Comparison of ENCODE assay signal across 11 cellular contexts in genomic region chr5:125575561-125576504, GRCh38.
A peak's percentile ranks its signal among the peaks of the same experiment; 100 is the strongest.
DNase-seq lines count a peak whose midpoint lies in the region; ATAC-seq and TF ChIP-seq lines count a peak whose summit lies in the region.
"Had no signal": no experiment of that assay in that cellular context is flagged by ENCODE, and none has a peak within 500 bp of the region (broad histone marks: within the 10 kb centered on the region; RNA-seq: fewer than 3 reads in every experiment).

No MANE protein-coding gene starts in this region.

- H3K9me3 Mint-ChIP-seq in activated T-cell treated with anti-CD3 and anti-CD28 coated beads, Interleukin-2, amount 50 U/mL, for 72 hours: peaks cover 0 to 4% of the 10 kb centered on the region in 2 donors

- no peaks in the 10 kb centered on the region for H3K9me3 ChIP-seq in smooth muscle cell (replicated peaks; ENCODE audit: low read depth)
- H3K9me3 ChIP-seq: adrenal gland, MG63 had no signal

- no peaks in the 10 kb centered on the region for H3K79me2 ChIP-seq in smooth muscle cell (ENCODE audit: low read depth)

- peaks cover 25% of the 10 kb centered on the region for H3K4me1 ChIP-seq in smooth muscle cell (ENCODE audit: low read depth)

- no peak overlapping the region for H3K9ac ChIP-seq in smooth muscle cell (ENCODE audit: low read depth)

- no peaks in the 10 kb centered on the region for H3K36me3 ChIP-seq in smooth muscle cell (ENCODE audit: low read depth)
- H3K36me3 ChIP-seq: adrenal gland, MG63 had no signal

- no peak for ATAC-seq in activated T-cell treated with anti-CD3 and anti-CD28 coated beads, Interleukin-2, amount 50 U/mL, for 72 hours (replicated peaks in 1 of 2)
- ATAC-seq in HG03045 (IDR thresholded peaks at IDR 0.05; ENCODE audit: unreplicated experiment): no peak

- TF ChIP-seq POLR2A in erythroblast (IDR thresholded peaks at IDR 0.05; ENCODE audit: low read length): no peak

- H3K4me1 Mint-ChIP-seq in activated T-cell treated with anti-CD3 and anti-CD28 coated beads, Interleukin-2, amount 50 U/mL, for 72 hours (ENCODE audit: low read depth): no peaks in the 10 kb centered on the region

- peaks cover 13% of the 10 kb centered on the region for H3F3A ChIP-seq in smooth muscle cell (ENCODE audit: low read depth)

- H4K20me1 ChIP-seq in smooth muscle cell (ENCODE audit: low read depth): no peaks in the 10 kb centered on the region

- peaks cover 0 to 1% of the 10 kb centered on the region in 2 donors for H3K36me3 Mint-ChIP-seq in activated T-cell treated with anti-CD3 and anti-CD28 coated beads, Interleukin-2, amount 50 U/mL, for 72 hours (ENCODE audit: insufficient read depth in 2 of 2)

- peak; percentile 80 for DNase-seq in NCI-H1092 treated with DMSO at 0.1 percent for 48 hours (lab: John Stamatoyannopoulos, UW)
- peak; percentile 82 to 85 for DNase-seq in SHP77 (lab: John Stamatoyannopoulos, UW)
- peak; percentile 53 to 63 for DNase-seq in hippocampal formation (lab: John Stamatoyannopoulos, UW)
- DNase-seq in smooth muscle cell (lab: John Stamatoyannopoulos, UW; ENCODE audit: unreplicated experiment): peak; percentile 7
- DNase-seq in cerebellar nuclear complex (lab: John Stamatoyannopoulos, UW): no peak
- no peak for DNase-seq in erythroblast (lab: John Stamatoyannopoulos, UW)
- DNase-seq in activated T-cell treated with anti-CD3 and anti-CD28 coated beads, Interleukin-2, amount 50 U/mL, for 72 hours: no peak
- DNase-seq: MG63; stimulated activated CD4-positive, alpha-beta T cell treated with anti-CD3 and anti-CD28 coated beads, Interleukin-4, amount 100 ng/mL, for 1 hour had no signal

- TF ChIP-seq CTCF in smooth muscle cell (IDR thresholded peaks at IDR 0.05; ENCODE audit: borderline replicate concordance, insufficient read depth, poor library complexity, severe bottlenecking): no peak

- H3K27me3 ChIP-seq in smooth muscle cell (ENCODE audit: low read depth): no peaks in the 10 kb centered on the region
- H3K27me3 ChIP-seq: adrenal gland, MG63 had no signal

- no peak overlapping the region for H3K4me3 Mint-ChIP-seq in activated T-cell treated with anti-CD3 and anti-CD28 coated beads, Interleukin-2, amount 50 U/mL, for 72 hours

- H3K4me3 ChIP-seq in smooth muscle cell: peak overlapping the region; percentile 3
- H3K4me3 ChIP-seq: adrenal gland, MG63 had no signal

- H2AFZ ChIP-seq in smooth muscle cell (ENCODE audit: low read depth): no peak overlapping the region

- H3K27me3 Mint-ChIP-seq in activated T-cell treated with anti-CD3 and anti-CD28 coated beads, Interleukin-2, amount 50 U/mL, for 72 hours (ENCODE audit: low read depth): no peaks in the 10 kb centered on the region

- peak overlapping the region; percentile 69 for H3K4me2 ChIP-seq in smooth muscle cell

- peak overlapping the region; percentile 19 for H3K27ac ChIP-seq in smooth muscle cell (ENCODE audit: low read depth)
- H3K27ac ChIP-seq: adrenal gland had no signal

- H3K27ac Mint-ChIP-seq in activated T-cell treated with anti-CD3 and anti-CD28 coated beads, Interleukin-2, amount 50 U/mL, for 72 hours: no peak overlapping the region

- 15% methylated on average over 7 of the region's 7 CpGs for WGBS in smooth muscle cell (ENCODE audit: low lambda C conversion rate)

Comparison
In these comparisons a context has a peak if more than half of its experiments do, and no peak if none do; other contexts are left out.
1. DNase-seq: peak in NCI-H1092 treated with DMSO at 0.1 percent for 48 hours (single experiment), SHP77 (2 of 2), hippocampal formation (2 of 2) and smooth muscle cell (single experiment); none in cerebellar nuclear complex (0 of 2), erythroblast (0 of 2) and activated T-cell treated with anti-CD3 and anti-CD28 coated beads, Interleukin-2, amount 50 U/mL, for 72 hours (0 of 2).